Comparison of ENCODE assay signal across 30 cellular contexts in genomic region chr12:39966738-39967137, GRCh38.
"Had no signal": no experiment of that assay in that cellular context is flagged by ENCODE, and none has a peak within 500 bp of the region (broad histone marks: within the 10 kb centered on the region; RNA-seq: fewer than 3 reads in every experiment).

No MANE protein-coding gene starts in this region.

- H3K27me3 ChIP-seq: breast epithelium, esophagus squamous epithelium, pancreas had no signal

- H3K9me3 Mint-ChIP-seq: activated naive CD4-positive, alpha-beta T cell treated with anti-CD3 and anti-CD28 coated beads, Interleukin-2, amount 10 ng/mL, durations not matched to agents 7 days and 5 days; stimulated activated effector memory CD8-positive, alpha-beta T cell treated with anti-CD3 and anti-CD28 coated beads, Interleukin-12 subunit alpha, Interleukin-12 subunit beta, amount 100 ng/mL, for 72 hours; T-helper 2 cell treated with Interferon-gamma antibody and Interleukin-4, amounts not matched to agents 5 μg/mL and 100 μg/mL, for 36 hours; type B pancreatic cell had no signal

- H3K4me3 Mint-ChIP-seq: activated CD4-positive, alpha-beta memory T cell treated with anti-CD3 and anti-CD28 coated beads for 36 hours; activated naive CD4-positive, alpha-beta T cell treated with anti-CD3 and anti-CD28 coated beads, Interleukin-2, amount 10 ng/mL, durations not matched to agents 7 days and 5 days; activated T-helper 1 cell treated with anti-CD3 and anti-CD28 coated beads, Interleukin-12 subunit alpha, Interleukin-12 subunit beta, Interleukin-2, Interleukin-4 antibody, amounts not matched to agents 30 ng/mL and 10 ng/mL and 1 ng/mL, durations not matched to agents 14 hours and 24 hours and 36 hours; mesothelial cell of epicardium; naive B cell; stimulated activated effector memory CD8-positive, alpha-beta T cell treated with anti-CD3 and anti-CD28 coated beads, Interleukin-12 subunit alpha, Interleukin-12 subunit beta, amount 100 ng/mL, for 72 hours; stimulated activated naive CD8-positive, alpha-beta T cell treated with anti-CD3 and anti-CD28 coated beads, Interleukin-15, Interleukin-2, amounts not matched to agents 100 ng/mL and 50 ng/mL, for 24 hours; T-helper 2 cell treated with Interferon-gamma antibody and Interleukin-4, amounts not matched to agents 5 μg/mL and 100 μg/mL, for 36 hours; type B pancreatic cell had no signal

- H3K4me3 ChIP-seq: breast epithelium, esophagus squamous epithelium, pancreas, prostate gland, skin epidermis had no signal

- H3K4me1 ChIP-seq: breast epithelium, esophagus squamous epithelium, prostate gland had no signal

- H3K27me3 Mint-ChIP-seq: activated CD4-positive, alpha-beta memory T cell treated with anti-CD3 and anti-CD28 coated beads for 36 hours; activated naive CD4-positive, alpha-beta T cell treated with anti-CD3 and anti-CD28 coated beads, Interleukin-2, amount 10 ng/mL, durations not matched to agents 7 days and 5 days; naive B cell; stimulated activated naive CD8-positive, alpha-beta T cell treated with anti-CD3 and anti-CD28 coated beads, Interleukin-15, Interleukin-2, amounts not matched to agents 100 ng/mL and 50 ng/mL, for 24 hours; type B pancreatic cell had no signal

- H3K9me3 ChIP-seq: breast epithelium, esophagus squamous epithelium, pancreas, prostate gland had no signal

- H3K4me1 Mint-ChIP-seq: activated naive CD4-positive, alpha-beta T cell treated with anti-CD3 and anti-CD28 coated beads, Interleukin-2, amount 10 ng/mL, durations not matched to agents 7 days and 5 days; naive B cell; stimulated activated effector memory CD8-positive, alpha-beta T cell treated with anti-CD3 and anti-CD28 coated beads, Interleukin-12 subunit alpha, Interleukin-12 subunit beta, amount 100 ng/mL, for 72 hours had no signal

- DNase-seq: activated CD4-positive, alpha-beta memory T cell treated with anti-CD3 and anti-CD28 coated beads for 36 hours; activated CD4-positive, alpha-beta T cell treated with anti-CD3 and anti-CD28 coated beads for 48 hours; activated CD4-positive, CD25-positive, alpha-beta regulatory T cell; activated CD8-positive, alpha-beta memory T cell treated with anti-CD3 and anti-CD28 coated beads, Interleukin-2, amount 50 U/mL, for 4 hours; activated effector memory CD4-positive, alpha-beta T cell treated with anti-CD3 and anti-CD28 coated beads, Interleukin-2, amount 50 U/mL, for 16 hours; activated naive CD4-positive, alpha-beta T cell treated with anti-CD3 and anti-CD28 coated beads, Interleukin-2, amount 10 ng/mL, durations not matched to agents 7 days and 5 days; activated T-cell treated with anti-CD3 and anti-CD28 coated beads, Interleukin-2, amount 50 U/mL, for 1 hour; amygdala; central memory CD4-positive, alpha-beta T cell; dermis blood vessel endothelial cell; effector CD4-positive, alpha-beta T cell; esophagus squamous epithelium; islet precursor cell; left ventricle myocardium superior; naive B cell; nucleus accumbens; pancreas; retina; stimulated activated CD4-positive, alpha-beta T cell treated with anti-CD3 and anti-CD28 coated beads, Interleukin-4, amount 100 ng/mL, for 24 hours; T-helper 1 cell had no signal

- H3K27ac Mint-ChIP-seq: activated CD4-positive, alpha-beta memory T cell treated with anti-CD3 and anti-CD28 coated beads for 36 hours; activated naive CD4-positive, alpha-beta T cell treated with anti-CD3 and anti-CD28 coated beads, Interleukin-2, amount 10 ng/mL, durations not matched to agents 7 days and 5 days; activated T-helper 1 cell treated with anti-CD3 and anti-CD28 coated beads, Interleukin-12 subunit alpha, Interleukin-12 subunit beta, Interleukin-2, Interleukin-4 antibody, amounts not matched to agents 30 ng/mL and 10 ng/mL and 1 ng/mL, durations not matched to agents 14 hours and 24 hours and 36 hours; mesothelial cell of epicardium; stimulated activated effector memory CD8-positive, alpha-beta T cell treated with anti-CD3 and anti-CD28 coated beads, Interleukin-12 subunit alpha, Interleukin-12 subunit beta, amount 100 ng/mL, for 72 hours; stimulated activated naive CD8-positive, alpha-beta T cell treated with anti-CD3 and anti-CD28 coated beads, Interleukin-15, Interleukin-2, amounts not matched to agents 100 ng/mL and 50 ng/mL, for 24 hours; T-helper 2 cell treated with Interferon-gamma antibody and Interleukin-4, amounts not matched to agents 5 μg/mL and 100 μg/mL, for 36 hours; type B pancreatic cell had no signal

- H3K36me3 ChIP-seq: breast epithelium, esophagus squamous epithelium, pancreas, prostate gland had no signal

- H3K27ac ChIP-seq: breast epithelium, epithelial cell of prostate, esophagus squamous epithelium, pancreas, prostate gland, skin epidermis had no signal

- H3K36me3 Mint-ChIP-seq: activated naive CD4-positive, alpha-beta T cell treated with anti-CD3 and anti-CD28 coated beads, Interleukin-2, amount 10 ng/mL, durations not matched to agents 7 days and 5 days; stimulated activated effector memory CD8-positive, alpha-beta T cell treated with anti-CD3 and anti-CD28 coated beads, Interleukin-12 subunit alpha, Interleukin-12 subunit beta, amount 100 ng/mL, for 72 hours; type B pancreatic cell had no signal
